In the genomic region with DNA sequence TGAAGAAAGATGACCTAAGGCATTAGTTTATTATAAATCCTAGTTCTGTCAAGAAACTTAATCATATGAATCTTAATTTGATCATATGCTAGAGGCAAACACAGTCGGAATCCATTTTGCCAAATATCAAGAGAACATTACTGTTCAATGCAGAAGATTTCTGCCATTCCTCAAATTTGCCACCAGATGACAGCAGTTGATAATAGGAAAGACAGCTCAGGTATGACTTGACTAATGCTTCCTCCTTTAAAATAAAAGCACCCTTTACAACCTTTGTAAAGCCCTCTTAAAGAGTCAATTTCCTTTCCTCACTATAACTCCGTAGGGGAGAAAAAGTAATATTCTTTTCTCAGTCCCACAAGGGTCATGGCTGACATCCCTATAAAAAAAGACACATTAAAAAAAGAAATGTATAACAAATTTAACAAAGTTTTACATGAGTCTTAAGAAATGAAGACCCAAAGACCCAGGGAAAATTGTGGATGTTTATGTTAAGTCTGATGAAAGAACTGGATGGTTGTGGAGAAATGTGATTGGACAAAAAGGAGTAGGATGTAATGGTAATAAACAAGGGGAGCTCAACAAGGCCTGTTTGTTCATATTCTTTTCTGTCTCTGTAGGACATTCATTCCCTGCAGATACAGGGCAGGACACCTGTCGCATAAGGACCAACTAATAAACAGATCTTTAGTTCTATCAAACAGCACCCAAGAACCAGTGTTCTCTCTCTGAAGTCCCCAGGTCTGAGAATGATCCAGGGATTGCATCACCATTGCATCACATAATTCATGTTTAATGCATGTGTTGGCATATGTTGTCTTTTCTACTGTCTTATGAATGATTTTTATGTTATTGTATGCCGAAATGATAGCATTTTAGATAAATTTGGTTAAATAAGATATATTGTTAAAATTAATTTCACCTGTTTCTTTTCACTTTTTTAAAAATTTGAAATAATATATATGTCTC, we compare ENCODE assay signal across 8 cellular contexts. TPM values are rescaled to one million over a fixed set of nuclear protein-coding genes. Genes with fewer than 3 reads are reported as not detected.
DNase-seq lines count a peak whose midpoint lies in the region; ATAC-seq, FAIRE-seq and TF ChIP-seq lines count a peak whose summit lies in the region.

No MANE protein-coding gene starts in this region.

- no peaks in the 10 kb centered on the region for H3K4me1 ChIP-seq in ovary (ENCODE audit: insufficient read depth)

- ATAC-seq in HG02973 (IDR thresholded peaks at IDR 0.05; ENCODE audit: unreplicated experiment): peak; percentile 48
- ATAC-seq in central memory CD8-positive, alpha-beta T cell (replicated peaks; ENCODE audit: extremely low read depth, poor library complexity, severe bottlenecking): peak; percentile 58
- peak in 2 of 3 donors; percentile 42 to 64 for ATAC-seq in natural killer cell
- ATAC-seq in GM19397 (IDR thresholded peaks at IDR 0.05; ENCODE audit: unreplicated experiment): no peak

- POLR2A ChIA-PET in BJ (lab: Charles Lee): no interaction called here

- DNase-seq in BJ (ENCODE audit: low read depth) (no peak), GM12891 (ENCODE audit: insufficient read length, low spot score) (no peak), NCI-H460 (ENCODE audit: extremely low read depth, low read depth) (peak; percentile 41), natural killer cell (no peak), ovary (no peak)
- DNase-seq in central memory CD8-positive, alpha-beta T cell (ENCODE audit: low spot score in 2 of 2): no peak

- H3K27me3 ChIP-seq in BJ (ENCODE audit: control insufficient read depth, insufficient read depth, low read length) (peaks cover 2% of the 10 kb centered on the region; the same call in 1 of the 2 replicates), ovary (no peaks in the 10 kb centered on the region)

- H3K9me3 ChIP-seq in ovary: no peaks in the 10 kb centered on the region

- H3K4me1 Mint-ChIP-seq in central memory CD8-positive, alpha-beta T cell: no peaks in the 10 kb centered on the region
- no peaks in the 10 kb centered on the region for H3K4me1 Mint-ChIP-seq in natural killer cell

- peaks cover 72% of the 10 kb centered on the region for H3K27me3 Mint-ChIP-seq in central memory CD8-positive, alpha-beta T cell
- peaks cover 18 to 85% of the 10 kb centered on the region in 2 donors for H3K27me3 Mint-ChIP-seq in natural killer cell (ENCODE audit: low read depth in 2 of 2)

- no peak overlapping the region for H3K4me3 ChIP-seq in BJ (ENCODE audit: low read depth, low read length)
- H3K4me3 ChIP-seq in ovary: no peak overlapping the region

- H3K27ac ChIP-seq in ovary: no peak overlapping the region

- no peak overlapping the region for H3K4me3 Mint-ChIP-seq in central memory CD8-positive, alpha-beta T cell
- no peak overlapping the region for H3K4me3 Mint-ChIP-seq in natural killer cell

- CTCF ChIA-PET in BJ (lab: Yijun Ruan, JAX): interaction anchor here (1.4 to 2.5 kb wide), 6 partner anchors 12 to 237 kb away, joined by 3 to 16 read pairs (median 6); no protein-coding TSS in a partner anchor

- H3K9me3 Mint-ChIP-seq in central memory CD8-positive, alpha-beta T cell: no peaks in the 10 kb centered on the region
- H3K9me3 Mint-ChIP-seq in natural killer cell: no peaks in the 10 kb centered on the region

- TF ChIP-seq POLR2A in GM12891 (IDR thresholded peaks at IDR 0.05; ENCODE audit: low read depth, low read length) (no peak), ovary (IDR thresholded peaks at IDR 0.05) (no peak)

- peak; percentile 76 for FAIRE-seq in GM12891 (lab: Jason Lieb, UNC)

- H3K36me3 Mint-ChIP-seq in central memory CD8-positive, alpha-beta T cell (ENCODE audit: insufficient read depth): no peaks in the 10 kb centered on the region
- no peaks in the 10 kb centered on the region for H3K36me3 Mint-ChIP-seq in natural killer cell

- no peak overlapping the region for H3K27ac Mint-ChIP-seq in central memory CD8-positive, alpha-beta T cell (ENCODE audit: low read depth)
- H3K27ac Mint-ChIP-seq in natural killer cell: no peak overlapping the region

- no peaks in the 10 kb centered on the region for H3K36me3 ChIP-seq in BJ (ENCODE audit: control insufficient read depth, insufficient read depth, low read length)
- no peaks in the 10 kb centered on the region for H3K36me3 ChIP-seq in ovary

- WGBS in ovary, 3 donors: 63 to 75% (median 63%) methylated on average over 4 of the region's 4 CpGs

- intact Hi-C loops in natural killer cell (cut with micrococcal nuclease) (loop anchor here (1.0 to 5.0 kb wide), 2 partner anchors 100 to 499 kb away; no protein-coding TSS in a partner anchor), ovary (cut with DNase I) (no loop called here)

- TF ChIP-seq EP300 in ovary (IDR thresholded peaks at IDR 0.05): no peak

- TF ChIP-seq CTCF in BJ (IDR thresholded peaks at IDR 0.05; ENCODE audit: insufficient read depth, low read depth, low read length) (peak; percentile 69), natural killer cell (IDR thresholded peaks at IDR 0.05) (peak; percentile 45), ovary (IDR thresholded peaks at IDR 0.05) (no peak)

TF ChIP-seq in GM12891, 5 proteins besides CTCF, POLR2A, EP300 and RAD21:
- TF ChIP-seq SPI1 (IDR thresholded peaks at IDR 0.05; ENCODE audit: low read depth, low read length) (no peak), POLR2AphosphoS5 (IDR thresholded peaks at IDR 0.05; ENCODE audit: low read depth, low read length) (no peak), PAX5 (IDR thresholded peaks at IDR 0.05; ENCODE audit: insufficient read depth, low read length, severe bottlenecking) (no peak), POU2F2 (IDR thresholded peaks at IDR 0.05; ENCODE audit: low read depth, low read length) (no peak), TAF1 (IDR thresholded peaks at IDR 0.05; ENCODE audit: low read depth, low read length) (no peak)
TF ChIP-seq in GM12891: peak in this region for 0.

RNA-seq across cellular contexts. Expression of a gene that starts 23.0 kb away (rescaled TPM):
- polyA plus RNA-seq in BJ (2011; rRNA removed): not detected in 2 replicates
- not detected in 2 replicates for polyA minus RNA-seq in BJ (2011; rRNA and poly(A)+ RNA removed)
- polyA plus RNA-seq in GM12891 (2012; ENCODE audit: low read depth, missing spikeins): not detected
- total RNA-seq in NCI-H460 (2014; rRNA removed; shearing (Covaris generic)): not detected in 2 replicates
- polyA plus RNA-seq in NCI-H460 (2014; cell fraction: nucleus; rRNA removed): not detected in 2 replicates
- total RNA-seq in natural killer cell: not detected
- total RNA-seq in ovary: not detected
- polyA plus RNA-seq in ovary: not detected

Comparison
In these comparisons a context has a peak if more than half of its experiments do, and no peak if none do; other contexts are left out.
1. CTCF ChIP-seq: peak in BJ (single experiment) and natural killer cell (single experiment); none in ovary (0 of 3).